Comparison of ENCODE assay signal across 1 cellular context in the genomic region with DNA sequence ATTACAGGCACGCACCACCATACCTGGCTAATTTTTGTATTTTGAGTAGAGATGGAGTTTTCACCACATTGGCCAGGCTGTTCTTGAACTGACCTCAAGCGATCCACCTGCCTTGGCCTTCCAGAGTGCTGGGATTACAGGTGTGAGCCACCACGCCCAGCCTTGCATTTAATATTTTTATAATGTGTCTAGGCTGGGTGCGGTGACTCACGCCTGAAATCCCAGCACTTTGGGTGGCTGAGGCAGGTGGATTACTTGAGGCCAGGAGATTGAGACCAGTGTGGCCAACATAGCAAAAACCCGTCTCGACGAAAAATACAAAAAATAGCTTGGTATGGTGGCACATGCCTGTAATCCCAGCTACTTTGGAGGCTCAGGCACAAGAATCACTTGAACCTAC.
TF ChIP-seq lines count a peak whose summit lies in the region.

No MANE protein-coding gene starts in this region.

TF ChIP-seq in K562, 482 proteins besides CTCF, POLR2A, EP300 and RAD21 (continued from another document):
- TF ChIP-seq SAP30 (IDR thresholded peaks at IDR 0.05; ENCODE audit: borderline replicate concordance, insufficient read depth, low read depth, low read length, poor library complexity, severe bottlenecking), result no peak
- TF ChIP-seq HNRNPUL1 (IDR thresholded peaks at IDR 0.05; ENCODE audit: low read length), result no peak
- peak; percentile 28; the same call in 1 of the 2 replicates for TF ChIP-seq POLR2AphosphoS5 (IDR thresholded peaks at IDR 0.05; ENCODE audit: control insufficient read depth, insufficient read depth, low read depth, low read length)
- peak; percentile 48; the same call in 1 of the 2 replicates for TF ChIP-seq RBFOX2 (IDR thresholded peaks at IDR 0.05; ENCODE audit: low read depth, low read length)
